In genomic region chr4:16196482-16197393, GRCh38 we compare ENCODE assay signal across 8 cellular contexts. TPM values are rescaled to one million over a fixed set of nuclear protein-coding genes. Genes with fewer than 3 reads are reported as not detected.
A peak's percentile ranks its signal among the peaks of the same experiment; 100 is the strongest.
DNase-seq lines count a peak whose midpoint lies in the region; ATAC-seq and TF ChIP-seq lines count a peak whose summit lies in the region.

No MANE protein-coding gene starts in this region.

- BruUV-seq in PC-3 (replicated peaks; lab: Mats Ljungman, UMichigan): no TSS peak

- intact Hi-C loops in PC-3 (cut with micrococcal nuclease) (loop anchor here (5.0 to 10.0 kb wide), 2 partner anchors 34 to 392 kb away; no protein-coding TSS in a partner anchor), lower leg skin (cut with DNase I; ENCODE audit: low total_unique reads) (no loop called here)

- H4K20me1 ChIP-seq in PC-3 (ENCODE audit: low read length) (no peaks in the 10 kb centered on the region), fibroblast of lung (ENCODE audit: control insufficient read depth, extremely low read depth, insufficient read depth, low read length) (no peaks in the 10 kb centered on the region)

- H3K4me1 Mint-ChIP-seq in neural crest cell: peaks cover 26% of the 10 kb centered on the region
- H3K4me1 Mint-ChIP-seq in effector memory CD8-positive, alpha-beta T cell (ENCODE audit: low read depth in 2 of 2): peaks cover 0 to 9% of the 10 kb centered on the region in 2 donors

- H2AFZ ChIP-seq in PC-3 (ENCODE audit: low read length) (peak overlapping the region; percentile 67), fibroblast of lung (ENCODE audit: low read length) (peak overlapping the region; percentile 54)

- H3K36me3 Mint-ChIP-seq in neural crest cell (ENCODE audit: low read depth): peaks cover 3% of the 10 kb centered on the region
- H3K36me3 Mint-ChIP-seq in effector memory CD8-positive, alpha-beta T cell (ENCODE audit: insufficient read depth): peaks cover 9% of the 10 kb centered on the region

- H3K4me1 ChIP-seq in PC-3 (ENCODE audit: insufficient read depth, low read length) (peaks cover 8% of the 10 kb centered on the region), fibroblast of lung (ENCODE audit: control insufficient read depth, extremely low read depth, insufficient read depth, low read length) (no peaks in the 10 kb centered on the region)

- ATAC-seq in GM18502 (IDR thresholded peaks at IDR 0.05; ENCODE audit: poor library complexity, unreplicated experiment) (peak; percentile 85), HG02973 (IDR thresholded peaks at IDR 0.05; ENCODE audit: unreplicated experiment) (peak; percentile 71), PC-3 (peak; percentile 97), HG03280 (IDR thresholded peaks at IDR 0.05; ENCODE audit: unreplicated experiment) (no peak)
- no peak for ATAC-seq in effector memory CD8-positive, alpha-beta T cell (replicated peaks)

- TF ChIP-seq POLR2A in lower leg skin (IDR thresholded peaks at IDR 0.05): no peak

- H3K9me3 ChIP-seq in PC-3 (ENCODE audit: low read length): no peaks in the 10 kb centered on the region
- H3K9me3 ChIP-seq in fibroblast of lung (ENCODE audit: control insufficient read depth, insufficient read depth, low read depth, low read length): no peaks in the 10 kb centered on the region

- no peak overlapping the region for H3K27ac Mint-ChIP-seq in neural crest cell (ENCODE audit: unreplicated experiment)
- no peak overlapping the region for H3K27ac Mint-ChIP-seq in effector memory CD8-positive, alpha-beta T cell

- no peaks in the 10 kb centered on the region for H3K27me3 Mint-ChIP-seq in neural crest cell (ENCODE audit: low read depth)
- H3K27me3 Mint-ChIP-seq in effector memory CD8-positive, alpha-beta T cell: no peaks in the 10 kb centered on the region

- H3K27ac ChIP-seq in PC-3 (ENCODE audit: low read length) (peak overlapping the region; percentile 39; the same call in 1 of the 2 replicates), fibroblast of lung (ENCODE audit: insufficient read depth, low read length) (peak overlapping the region; percentile 42)

- H3K27me3 ChIP-seq in PC-3 (ENCODE audit: low read length) (no peaks in the 10 kb centered on the region), fibroblast of lung (ENCODE audit: control insufficient read depth, insufficient read depth, low read length) (no peaks in the 10 kb centered on the region)

- H3K36me3 ChIP-seq in PC-3 (ENCODE audit: low read depth, low read length): no peaks in the 10 kb centered on the region
- H3K36me3 ChIP-seq in fibroblast of lung (ENCODE audit: control insufficient read depth, insufficient read depth, low read length): no peaks in the 10 kb centered on the region

- no peaks in the 10 kb centered on the region for H3K9me2 ChIP-seq in PC-3 (replicated peaks; ENCODE audit: low read length)

- H3K4me2 ChIP-seq in PC-3 (ENCODE audit: low read length): peak overlapping the region; percentile 88
- peak overlapping the region; percentile 80 for H3K4me2 ChIP-seq in fibroblast of lung (ENCODE audit: extremely low read depth, insufficient read depth, low read length)

- POLR2A ChIA-PET in PC-3 (lab: Charles Lee; ENCODE audit: unreplicated experiment): interaction anchor here (1.0 kb wide), 1 partner anchor 67 kb away, joined by 3 read pairs; no protein-coding TSS in a partner anchor

- WGBS in lower leg skin, 2 donors: 28 to 34% methylated on average over 9 of the region's 9 CpGs

- H3F3A ChIP-seq in PC-3 (ENCODE audit: low read length, unreplicated experiment): no peaks in the 10 kb centered on the region

- H3K79me2 ChIP-seq in PC-3 (ENCODE audit: low read length): no peaks in the 10 kb centered on the region
- H3K79me2 ChIP-seq in fibroblast of lung (ENCODE audit: control insufficient read depth, insufficient read depth, low read length): no peaks in the 10 kb centered on the region

- no peaks in the 10 kb centered on the region for H3K9me3 Mint-ChIP-seq in neural crest cell
- no peaks in the 10 kb centered on the region for H3K9me3 Mint-ChIP-seq in effector memory CD8-positive, alpha-beta T cell

- H3K4me3 Mint-ChIP-seq in neural crest cell: no peak overlapping the region
- no peak overlapping the region for H3K4me3 Mint-ChIP-seq in effector memory CD8-positive, alpha-beta T cell

- peak overlapping the region; percentile 62 for H3K4me3 ChIP-seq in PC-3 (ENCODE audit: low read length)
- H3K4me3 ChIP-seq in fibroblast of lung (replicated peaks in 1 of 4; ENCODE audit: control extremely low read depth in 1 of 4, insufficient read depth in 1 of 4, low read depth in 3 of 4, low read length in 4 of 4): peak overlapping the region; percentile 22 to 47 (median 28)
- H3K4me3 ChIP-seq in lower leg skin (ENCODE audit: low read depth, poor library complexity, severe bottlenecking): no peak overlapping the region

- H3K9ac ChIP-seq in PC-3 (ENCODE audit: low read length): no peak overlapping the region; the same call in 1 of the 2 replicates
- peak overlapping the region; percentile 35 for H3K9ac ChIP-seq in fibroblast of lung (ENCODE audit: insufficient read depth, low read length)

- DNase-seq in PC-3 (peak; percentile 86), fibroblast of lung (ENCODE audit: low read depth in 2 of 2) (peak; percentile 74 to 84), neural crest cell (ENCODE audit: low read depth, low spot score) (no peak), lower leg skin (ENCODE audit: low spot score in 2 of 2) (no peak)
- no peak for DNase-seq in effector memory CD8-positive, alpha-beta T cell

- TF ChIP-seq CTCF in PC-3 (conservative IDR thresholded peaks at IDR 0.05; ENCODE audit: low read depth, low read length) (peak; percentile 68), fibroblast of lung (conservative IDR thresholded peaks at IDR 0.05 in 1 of 2, IDR thresholded peaks at IDR 0.05 in 1 of 2; ENCODE audit: low read depth in 1 of 2, low read length in 2 of 2) (peak; percentile 47 to 61), neural crest cell (conservative IDR thresholded peaks at IDR 0.05) (peak; percentile 64), lower leg skin (IDR thresholded peaks at IDR 0.05) (no peak)

- CTCF ChIA-PET in PC-3 (lab: Charles Lee): interaction anchor here (0.6 to 1.2 kb wide), 5 partner anchors 28 to 168 kb away, joined by 3 to 10 read pairs (median 4); no protein-coding TSS in a partner anchor

RNA-seq across cellular contexts. Expression of gene TAPT1, which starts 29.5 kb away (rescaled TPM):
- total RNA-seq in PC-3 (2014; rRNA removed) (6.0 and 8.7 TPM in 2 replicates), fibroblast of lung (15.9 and 20.6 TPM in 2 replicates), neural crest cell (18.1 and 23.6 TPM in 2 replicates), lower leg skin (10 to 100 TPM; 10.5 to 31.0 (median 18.7) TPM)
- 9.9 and 18.7 TPM in 2 replicates for polyA plus RNA-seq in fibroblast of lung
- 6.2 and 9.2 TPM in 2 replicates for polyA plus RNA-seq in fibroblast of lung (2012)
- polyA minus RNA-seq in fibroblast of lung (ENCODE audit: low replicate concordance): 4.8 and 6.8 TPM in 2 replicates

Comparison
In these comparisons a context has a peak if more than half of its experiments do, and no peak if none do; other contexts are left out.
1. ATAC-seq: peak in GM18502 (single experiment), HG02973 (single experiment) and PC-3 (single experiment); none in HG03280 (single experiment) and effector memory CD8-positive, alpha-beta T cell (single experiment).
2. DNase-seq: peak in PC-3 (single experiment) and fibroblast of lung (2 of 2); none in neural crest cell (single experiment), lower leg skin (0 of 2) and effector memory CD8-positive, alpha-beta T cell (0 of 3).
3. CTCF ChIP-seq: peak in PC-3 (single experiment), fibroblast of lung (2 of 2) and neural crest cell (single experiment); none in lower leg skin (0 of 3).